Comparison of ENCODE assay signal across 16 cellular contexts in genomic region chr16:25478476-25478875, GRCh38.
A peak's percentile ranks its signal among the peaks of the same experiment; 100 is the strongest.
DNase-seq lines count a peak whose midpoint lies in the region; ATAC-seq, FAIRE-seq and TF ChIP-seq lines count a peak whose summit lies in the region.
"Had no signal": no experiment of that assay in that cellular context is flagged by ENCODE, and none has a peak within 500 bp of the region (broad histone marks: within the 10 kb centered on the region; RNA-seq: fewer than 3 reads in every experiment).

No MANE protein-coding gene starts in this region.

- H3K9me3 ChIP-seq in astrocyte (ENCODE audit: insufficient read depth, low read depth, low read length), result no peaks in the 10 kb centered on the region
- H3K9me3 ChIP-seq: A549, BE2C, HAP-1 had no signal

- no peaks in the 10 kb centered on the region for H3K36me3 ChIP-seq in astrocyte (ENCODE audit: insufficient read depth, low read length)
- H3K36me3 ChIP-seq: BE2C, HAP-1 had no signal

- no peaks in the 10 kb centered on the region for H3K27me3 Mint-ChIP-seq in astrocyte (ENCODE audit: low read depth, unreplicated experiment)
- peaks cover 15% of the 10 kb centered on the region for H3K27me3 Mint-ChIP-seq in activated T-cell treated with anti-CD3 and anti-CD28 coated beads, Interleukin-2, amount 50 U/mL, for 72 hours (ENCODE audit: low read depth)

- no peak for ATAC-seq in activated T-cell treated with anti-CD3 and anti-CD28 coated beads, Interleukin-2, amount 50 U/mL, for 72 hours (replicated peaks in 1 of 2)
- ATAC-seq in GM18870 (IDR thresholded peaks at IDR 0.05; ENCODE audit: unreplicated experiment), result no peak
- ATAC-seq: A549, GM12878 had no signal

- H3K9ac ChIP-seq in astrocyte (ENCODE audit: low read length), result no peak overlapping the region

- no peaks in the 10 kb centered on the region for H4K20me1 ChIP-seq in astrocyte (ENCODE audit: insufficient read depth, low read length)

- H3K36me3 Mint-ChIP-seq in astrocyte (ENCODE audit: low read depth, unreplicated experiment), result no peaks in the 10 kb centered on the region
- H3K36me3 Mint-ChIP-seq in activated T-cell treated with anti-CD3 and anti-CD28 coated beads, Interleukin-2, amount 50 U/mL, for 72 hours (ENCODE audit: insufficient read depth in 2 of 2), result no peaks in the 10 kb centered on the region
- H3K36me3 Mint-ChIP-seq: CD4-positive, alpha-beta memory T cell; IgD-negative memory B cell had no signal

- H3K4me3 ChIP-seq in astrocyte (ENCODE audit: insufficient read depth, low read depth, low read length), result no peak overlapping the region
- H3K4me3 ChIP-seq: A549, GM12878, HAP-1 had no signal

- no peak for TF ChIP-seq CTCF in astrocyte (IDR thresholded peaks at IDR 0.05; ENCODE audit: insufficient read depth, low read depth, low read length)

- no peak overlapping the region for H3K4me2 ChIP-seq in astrocyte (ENCODE audit: low read length)
- H3K4me2 ChIP-seq: A549 had no signal

- no peak overlapping the region for H3K4me3 Mint-ChIP-seq in astrocyte (ENCODE audit: unreplicated experiment)
- no peak overlapping the region for H3K4me3 Mint-ChIP-seq in activated T-cell treated with anti-CD3 and anti-CD28 coated beads, Interleukin-2, amount 50 U/mL, for 72 hours
- H3K4me3 Mint-ChIP-seq: CD4-positive, alpha-beta memory T cell; IgD-negative memory B cell had no signal

- no peaks in the 10 kb centered on the region for H3K79me2 ChIP-seq in astrocyte (ENCODE audit: insufficient read depth, low read length)

- no peaks in the 10 kb centered on the region for H3K4me1 ChIP-seq in astrocyte (ENCODE audit: insufficient read depth, low read length)
- H3K4me1 ChIP-seq: A549, BE2C, HAP-1 had no signal

- H3K27ac Mint-ChIP-seq in astrocyte (ENCODE audit: unreplicated experiment), result no peak overlapping the region
- H3K27ac Mint-ChIP-seq in activated T-cell treated with anti-CD3 and anti-CD28 coated beads, Interleukin-2, amount 50 U/mL, for 72 hours, result no peak overlapping the region
- H3K27ac Mint-ChIP-seq: CD4-positive, alpha-beta memory T cell; IgD-negative memory B cell had no signal

- peaks cover 2% of the 10 kb centered on the region for H3K9me3 Mint-ChIP-seq in astrocyte (ENCODE audit: unreplicated experiment)
- H3K9me3 Mint-ChIP-seq in activated T-cell treated with anti-CD3 and anti-CD28 coated beads, Interleukin-2, amount 50 U/mL, for 72 hours, result no peaks in the 10 kb centered on the region

- no peak overlapping the region for H3K27ac ChIP-seq in astrocyte (ENCODE audit: low read depth, low read length)
- H3K27ac ChIP-seq: A549, C4-2B had no signal

- DNase-seq in M059J (ENCODE audit: low read depth), result peak; percentile 9
- DNase-seq in astrocyte (ENCODE audit: low read depth), result peak; percentile 1
- DNase-seq in myocyte (ENCODE audit: low read depth), result peak; percentile 88
- no peak for DNase-seq in activated T-cell treated with anti-CD3 and anti-CD28 coated beads, Interleukin-2, amount 50 U/mL, for 72 hours
- DNase-seq in SW 1271 (lab: John Stamatoyannopoulos, UW), result no peak
- DNase-seq: BE2C; CD4-positive, alpha-beta memory T cell; COR-L47; DMS53 had no signal

- H2AFZ ChIP-seq in astrocyte (ENCODE audit: low read depth, low read length), result no peak overlapping the region

- peaks cover 2% of the 10 kb centered on the region for H3K4me1 Mint-ChIP-seq in astrocyte (ENCODE audit: low read depth, unreplicated experiment)
- H3K4me1 Mint-ChIP-seq in activated T-cell treated with anti-CD3 and anti-CD28 coated beads, Interleukin-2, amount 50 U/mL, for 72 hours (ENCODE audit: low read depth), result no peaks in the 10 kb centered on the region
- H3K4me1 Mint-ChIP-seq: CD4-positive, alpha-beta memory T cell had no signal

- FAIRE-seq in astrocyte (lab: Jason Lieb, UNC), result no peak
- FAIRE-seq: A549, GM12878, H1 had no signal

- no peaks in the 10 kb centered on the region for H3K27me3 ChIP-seq in astrocyte (ENCODE audit: insufficient read depth, low read length)
- H3K27me3 ChIP-seq: BE2C had no signal

Comparison
In these comparisons a context has a peak if more than half of its experiments do, and no peak if none do; other contexts are left out.
1. DNase-seq: peak in M059J (single experiment), astrocyte (single experiment) and myocyte (single experiment); none in activated T-cell treated with anti-CD3 and anti-CD28 coated beads, Interleukin-2, amount 50 U/mL, for 72 hours (0 of 2) and SW 1271 (0 of 2).